In genomic region chr15:29029651-29030195, GRCh38 we compare ENCODE assay signal across 26 cellular contexts.
"Had no signal": no experiment of that assay in that cellular context is flagged by ENCODE, and none has a peak within 500 bp of the region (broad histone marks: within the 10 kb centered on the region; RNA-seq: fewer than 3 reads in every experiment).

No MANE protein-coding gene starts in this region.

- DNase-seq: activated CD4-positive, alpha-beta memory T cell treated with anti-CD3 and anti-CD28 coated beads, Interleukin-2, amount 10 ng/mL, durations not matched to agents 7 days and 5 days; activated CD4-positive, alpha-beta T cell treated with anti-CD3 and anti-CD28 coated beads for 36 hours; activated CD4-positive, alpha-beta T cell treated with anti-CD3 and anti-CD28 coated beads, Interleukin-2, amount 10 ng/mL, durations not matched to agents 24 days and 14 days; activated CD4-positive, CD25-positive, alpha-beta regulatory T cell; activated CD4-positive, CD25-positive, alpha-beta regulatory T cell treated with anti-CD3 and anti-CD28 coated beads, Interleukin-2, amount 50 U/mL, for 72 hours; activated CD8-positive, alpha-beta memory T cell treated with anti-CD3 and anti-CD28 coated beads, Interleukin-2, amount 50 U/mL, for 48 hours; activated gamma-delta T cell; activated naive CD4-positive, alpha-beta T cell; activated naive CD4-positive, alpha-beta T cell treated with anti-CD3 and anti-CD28 coated beads, Interleukin-2, amount 10 ng/mL, durations not matched to agents 7 days and 5 days; activated naive CD8-positive, alpha-beta T cell treated with anti-CD3 and anti-CD28 coated beads, Interleukin-2, amount 10 ng/mL, durations not matched to agents 7 days and 5 days; activated T-cell treated with anti-CD3 and anti-CD28 coated beads for 4 hours; activated T-cell treated with anti-CD3 and anti-CD28 coated beads, Interleukin-2, amount 50 U/mL, for 24 hours; activated T-cell treated with anti-CD3 and anti-CD28 coated beads, Interleukin-2, amount 50 U/mL, for 72 hours; central memory CD4-positive, alpha-beta T cell; cerebellar nuclear complex; colonic mucosa; effector CD8-positive, alpha-beta T cell; foreskin keratinocyte; gastrocnemius medialis; T-helper 2 cell had no signal

- H3K27me3 ChIP-seq: ascending aorta, breast epithelium, cardiac muscle cell, colonic mucosa, foreskin keratinocyte, gastrocnemius medialis had no signal

- H3K27ac Mint-ChIP-seq: activated CD4-positive, alpha-beta memory T cell treated with anti-CD3 and anti-CD28 coated beads, Interleukin-2, amount 10 ng/mL, durations not matched to agents 7 days and 5 days; activated CD4-positive, alpha-beta T cell treated with anti-CD3 and anti-CD28 coated beads for 36 hours; activated CD4-positive, alpha-beta T cell treated with anti-CD3 and anti-CD28 coated beads, Interleukin-2, amount 10 ng/mL, durations not matched to agents 24 days and 14 days; activated naive CD4-positive, alpha-beta T cell treated with anti-CD3 and anti-CD28 coated beads, Interleukin-2, amount 10 ng/mL, durations not matched to agents 7 days and 5 days; activated naive CD8-positive, alpha-beta T cell treated with anti-CD3 and anti-CD28 coated beads, Interleukin-2, amount 10 ng/mL, durations not matched to agents 7 days and 5 days; activated T-cell treated with anti-CD3 and anti-CD28 coated beads, Interleukin-2, amount 50 U/mL, for 24 hours; activated T-cell treated with anti-CD3 and anti-CD28 coated beads, Interleukin-2, amount 50 U/mL, for 72 hours had no signal

- H3K4me3 Mint-ChIP-seq: activated CD4-positive, alpha-beta memory T cell treated with anti-CD3 and anti-CD28 coated beads, Interleukin-2, amount 10 ng/mL, durations not matched to agents 7 days and 5 days; activated CD4-positive, alpha-beta T cell treated with anti-CD3 and anti-CD28 coated beads for 36 hours; activated CD4-positive, alpha-beta T cell treated with anti-CD3 and anti-CD28 coated beads, Interleukin-2, amount 10 ng/mL, durations not matched to agents 24 days and 14 days; activated naive CD4-positive, alpha-beta T cell treated with anti-CD3 and anti-CD28 coated beads, Interleukin-2, amount 10 ng/mL, durations not matched to agents 7 days and 5 days; activated T-cell treated with anti-CD3 and anti-CD28 coated beads, Interleukin-2, amount 50 U/mL, for 24 hours; activated T-cell treated with anti-CD3 and anti-CD28 coated beads, Interleukin-2, amount 50 U/mL, for 72 hours; brain had no signal

- H3K36me3 ChIP-seq: ascending aorta, breast epithelium, cardiac muscle cell, colonic mucosa, gastrocnemius medialis had no signal

- H3K27me3 Mint-ChIP-seq: activated CD4-positive, alpha-beta memory T cell treated with anti-CD3 and anti-CD28 coated beads, Interleukin-2, amount 10 ng/mL, durations not matched to agents 7 days and 5 days; activated CD4-positive, alpha-beta T cell treated with anti-CD3 and anti-CD28 coated beads for 36 hours; activated CD4-positive, alpha-beta T cell treated with anti-CD3 and anti-CD28 coated beads, Interleukin-2, amount 10 ng/mL, durations not matched to agents 24 days and 14 days; activated naive CD4-positive, alpha-beta T cell treated with anti-CD3 and anti-CD28 coated beads, Interleukin-2, amount 10 ng/mL, durations not matched to agents 7 days and 5 days; activated naive CD8-positive, alpha-beta T cell treated with anti-CD3 and anti-CD28 coated beads, Interleukin-2, amount 10 ng/mL, durations not matched to agents 7 days and 5 days; activated T-cell treated with anti-CD3 and anti-CD28 coated beads, Interleukin-2, amount 50 U/mL, for 24 hours; brain had no signal

- H3K27ac ChIP-seq: ascending aorta, breast epithelium, cardiac muscle cell, colonic mucosa, epithelial cell of prostate, foreskin keratinocyte, gastrocnemius medialis had no signal

- H3K9me3 ChIP-seq: ascending aorta, colonic mucosa, gastrocnemius medialis had no signal

- H3K4me3 ChIP-seq: ascending aorta, breast epithelium, cardiac muscle cell, colonic mucosa, gastrocnemius medialis had no signal

- H3K4me1 ChIP-seq: ascending aorta, breast epithelium, colonic mucosa, foreskin keratinocyte, gastrocnemius medialis had no signal

- ATAC-seq: activated CD4-positive, alpha-beta T cell treated with anti-CD3 and anti-CD28 coated beads for 36 hours; activated naive CD4-positive, alpha-beta T cell treated with anti-CD3 and anti-CD28 coated beads, Interleukin-2, amount 50 U/mL, for 72 hours; activated T-cell treated with anti-CD3 and anti-CD28 coated beads, Interleukin-2, amount 50 U/mL, for 72 hours; foreskin keratinocyte; gastrocnemius medialis had no signal

- H3K9me3 Mint-ChIP-seq: activated T-cell treated with anti-CD3 and anti-CD28 coated beads, Interleukin-2, amount 50 U/mL, for 24 hours had no signal
